In genomic region chr19:1065606-1066109, GRCh38 we compare ENCODE assay signal across 1 cellular context.
A peak's percentile ranks its signal among the peaks of the same experiment; 100 is the strongest.
TF ChIP-seq lines count a peak whose summit lies in the region.

No MANE protein-coding gene starts in this region.

TF ChIP-seq in Ishikawa, 13 proteins besides CTCF, POLR2A, EP300 and RAD21 (continued from another document):
- TF ChIP-seq USF1 (IDR thresholded peaks at IDR 0.05) (no peak), TCF12 (IDR thresholded peaks at IDR 0.05; ENCODE audit: low read depth) (peak; percentile 57; the same call in 1 of the 2 replicates), CREB1 (IDR thresholded peaks at IDR 0.05; ENCODE audit: low read depth) (no peak), ZBTB7A (IDR thresholded peaks at IDR 0.05; ENCODE audit: low read depth) (peak; percentile 18), FOXM1 (IDR thresholded peaks at IDR 0.05; ENCODE audit: borderline replicate concordance, low read depth) (no peak), NFIC (IDR thresholded peaks at IDR 0.05) (no peak), TEAD4 (IDR thresholded peaks at IDR 0.05) (peak; percentile 88), CEBPB (IDR thresholded peaks at IDR 0.05) (no peak), EGR1 (IDR thresholded peaks at IDR 0.05) (no peak)
